Comparison of ENCODE assay signal across 8 cellular contexts in genomic region chr7:143003393-143004051, GRCh38. TPM values are rescaled to one million over a fixed set of nuclear protein-coding genes. Genes with fewer than 3 reads are reported as not detected.
A peak's percentile ranks its signal among the peaks of the same experiment; 100 is the strongest.
DNase-seq lines count a peak whose midpoint lies in the region; ATAC-seq and TF ChIP-seq lines count a peak whose summit lies in the region.

No MANE protein-coding gene starts in this region.

- no peaks in the 10 kb centered on the region for H3K36me3 ChIP-seq in MM.1S (replicated peaks; ENCODE audit: insufficient read depth, low read length)
- H3K36me3 ChIP-seq in mesenchymal stem cell (ENCODE audit: control insufficient read depth in 1 of 2, insufficient read depth in 2 of 2, low read depth in 1 of 2, low read length in 2 of 2) = no peaks in the 10 kb centered on the region
- no peaks in the 10 kb centered on the region for H3K36me3 ChIP-seq in thyroid gland

- H3K27ac ChIP-seq in MM.1S (ENCODE audit: low read length) (no peak overlapping the region), dorsolateral prefrontal cortex (peak overlapping the region in 41 of 59 donors; percentile 3 to 89 (median 64)), mesenchymal stem cell (ENCODE audit: low read length, poor library complexity, severe bottlenecking) (no peak overlapping the region), thyroid gland (no peak overlapping the region)

- 24% methylated on average over 1 of the region's 6 CpGs for WGBS in mesenchymal stem cell
- 35 to 44% methylated on average over 6 of the region's 6 CpGs for WGBS in thyroid gland, 2 donors

- no peak overlapping the region for H2BK5ac ChIP-seq in mesenchymal stem cell (ENCODE audit: low read depth, low read length, poor library complexity, severe bottlenecking)

- TF ChIP-seq POLR2A in thyroid gland (IDR thresholded peaks at IDR 0.05) = no peak

- no peaks in the 10 kb centered on the region for H3K79me2 ChIP-seq in MM.1S (ENCODE audit: low read length)

- peak overlapping the region; percentile 50 for H3K4me3 ChIP-seq in MM.1S (ENCODE audit: low read length)
- peak overlapping the region in 36 of 59 donors; percentile 11 to 48 (median 34) for H3K4me3 ChIP-seq in dorsolateral prefrontal cortex
- H3K4me3 ChIP-seq in mesenchymal stem cell (ENCODE audit: insufficient read depth in 1 of 2, low read depth in 1 of 2, low read length in 2 of 2) = peak overlapping the region in 1 of 2 experiments; percentile 69
- peak overlapping the region in 1 of 3 donors; percentile 11 for H3K4me3 ChIP-seq in thyroid gland (replicated peaks in 1 of 3)

- H2AFZ ChIP-seq in MM.1S (ENCODE audit: low read length) (peak overlapping the region; percentile 89), mesenchymal stem cell (ENCODE audit: low read depth, low read length) (no peak overlapping the region)

- H3K27me3 ChIP-seq in MM.1S (replicated peaks; ENCODE audit: insufficient read depth, low read length) = no peaks in the 10 kb centered on the region
- H3K27me3 ChIP-seq in dorsolateral prefrontal cortex = no peaks in the 10 kb centered on the region
- peaks cover 0 to 9% of the 10 kb centered on the region in 2 experiments for H3K27me3 ChIP-seq in mesenchymal stem cell (ENCODE audit: control insufficient read depth in 1 of 2, insufficient read depth in 1 of 2, low read length in 2 of 2)
- H3K27me3 ChIP-seq in thyroid gland = no peaks in the 10 kb centered on the region

- H4K20me1 ChIP-seq in MM.1S (ENCODE audit: insufficient read depth, low read length) = no peaks in the 10 kb centered on the region

- peak overlapping the region; percentile 28 for H4K8ac ChIP-seq in mesenchymal stem cell (ENCODE audit: low read length)

- no peak overlapping the region for H2BK120ac ChIP-seq in mesenchymal stem cell (ENCODE audit: low read depth, low read length)

- intact Hi-C loops in dorsolateral prefrontal cortex (cut with DNase I) (loop anchor here in 1 of 2 donors (1.0 to 10.0 kb wide), 3 partner anchors 149 to 369 kb away; no protein-coding TSS in a partner anchor), thyroid gland (cut with DNase I) (loop anchor here (10.0 kb wide), 2 partner anchors 119 to 149 kb away; partner anchors contain the start of genes EPHB6 and TRPV6)

- no peak overlapping the region for H4K91ac ChIP-seq in mesenchymal stem cell (ENCODE audit: low read length)

- H3K4me1 ChIP-seq in MM.1S (ENCODE audit: low read length) = peaks cover 5% of the 10 kb centered on the region
- H3K4me1 ChIP-seq in mesenchymal stem cell (ENCODE audit: control insufficient read depth, insufficient read depth, low read depth, low read length) = no peaks in the 10 kb centered on the region
- H3K4me1 ChIP-seq in thyroid gland = peaks cover 0 to 7% of the 10 kb centered on the region in 2 donors

- DNase-seq in DMS153 treated with DMSO at 0.1 percent for 48 hours (lab: John Stamatoyannopoulos, UW; ENCODE audit: unreplicated experiment) = peak; percentile 5
- no peak for DNase-seq in DMS153 (lab: John Stamatoyannopoulos, UW)
- DNase-seq in MM.1S = peak; percentile 77
- peak; percentile 10 for DNase-seq in T-helper 9 cell
- no peak for DNase-seq in dorsolateral prefrontal cortex
- peak; percentile 40 for DNase-seq in mesenchymal stem cell
- DNase-seq in thyroid gland = no peak

- H2BK12ac ChIP-seq in mesenchymal stem cell (ENCODE audit: low read length in 2 of 2) = no peak overlapping the region

- TF ChIP-seq CTCF in MM.1S (IDR thresholded peaks at IDR 0.05; ENCODE audit: low read length) = peak; percentile 96
- peak; percentile 61 to 87 (median 78) for TF ChIP-seq CTCF in dorsolateral prefrontal cortex (IDR thresholded peaks at IDR 0.05 in 54 of 56, conservative IDR thresholded peaks at IDR 0.05 in 2 of 56; ENCODE audit: low read depth in 1 of 56, partially characterized antibody in 56 of 56)
- peak; percentile 44 to 82 (median 70) for TF ChIP-seq CTCF in thyroid gland (IDR thresholded peaks at IDR 0.05)

- no peaks in the 10 kb centered on the region for H3F3A ChIP-seq in MM.1S (ENCODE audit: insufficient read depth, low read length)

- H3K14ac ChIP-seq in mesenchymal stem cell (ENCODE audit: low read length in 2 of 2) = no peak overlapping the region

- peak; percentile 66 for ATAC-seq in GM21619 (IDR thresholded peaks at IDR 0.05; ENCODE audit: unreplicated experiment)

- no peak overlapping the region for H3K23ac ChIP-seq in mesenchymal stem cell (ENCODE audit: low read length in 2 of 2)

- H2AK5ac ChIP-seq in mesenchymal stem cell (ENCODE audit: low read length, severe bottlenecking) = no peak overlapping the region

- no peak overlapping the region for H3K4ac ChIP-seq in mesenchymal stem cell (ENCODE audit: low read depth in 1 of 2, low read length in 2 of 2)

- no peaks in the 10 kb centered on the region for H3K9me2 ChIP-seq in MM.1S (replicated peaks; ENCODE audit: insufficient read depth, low read length)

- H3K9me3 ChIP-seq in MM.1S (replicated peaks; ENCODE audit: insufficient read depth, low read length) = no peaks in the 10 kb centered on the region
- H3K9me3 ChIP-seq in mesenchymal stem cell (ENCODE audit: control insufficient read depth, low read length) = no peaks in the 10 kb centered on the region
- H3K9me3 ChIP-seq in thyroid gland = no peaks in the 10 kb centered on the region

- H3K18ac ChIP-seq in mesenchymal stem cell (ENCODE audit: low read depth in 1 of 2, low read length in 2 of 2) = no peak overlapping the region

- no peak overlapping the region for H2BK15ac ChIP-seq in mesenchymal stem cell (ENCODE audit: low read depth, poor library complexity, severe bottlenecking)

- no peaks in the 10 kb centered on the region for H3K79me1 ChIP-seq in mesenchymal stem cell (replicated peaks; ENCODE audit: low read length, poor library complexity, severe bottlenecking)

- H3K9ac ChIP-seq in MM.1S (ENCODE audit: low read length) = peak overlapping the region; percentile 14; the same call in 1 of the 2 replicates
- H3K9ac ChIP-seq in mesenchymal stem cell (ENCODE audit: low read length) = peak overlapping the region; percentile 62

- H3K4me2 ChIP-seq in MM.1S (ENCODE audit: low read depth, low read length) (peak overlapping the region; percentile 79), mesenchymal stem cell (ENCODE audit: low read length, poor library complexity, severe bottlenecking) (peak overlapping the region; percentile 50)

RNA-seq across cellular contexts. Expression of gene OR9A2, which starts 23.4 kb away (rescaled TPM):
- total RNA-seq in dorsolateral prefrontal cortex = 10 to 100 TPM in 1 of 120 experiments, 1 to 10 TPM in 92, under 1 TPM in 18, not detected in 9; 0.47 to 26.1 (median 2.3) TPM
- not detected for polyA plus RNA-seq in mesenchymal stem cell (2013, experiment 1 of 2)
- polyA plus RNA-seq in mesenchymal stem cell (2013, experiment 2 of 2) = not detected
- total RNA-seq in thyroid gland = 1 to 10 TPM in 1 of 4 donors, not detected in 3; 1.2 TPM

RNA-seq across cellular contexts. Expression of gene KEL, which starts 41.4 kb away (rescaled TPM):
- total RNA-seq in dorsolateral prefrontal cortex = 10 to 100 TPM in 46 of 120 experiments, 1 to 10 TPM in 73, under 1 TPM in 1; 0.75 to 50.5 (median 8.3) TPM
- polyA plus RNA-seq in mesenchymal stem cell (2013, experiment 1 of 2) = 0.04 TPM
- polyA plus RNA-seq in mesenchymal stem cell (2013, experiment 2 of 2) = not detected
- total RNA-seq in thyroid gland = 1 to 10 TPM in 1 of 4 donors, under 1 TPM in 3; 0.29 to 2.0 (median 0.49) TPM

RNA-seq across cellular contexts. Expression of gene OR6V1, which starts 48.6 kb away (rescaled TPM):
- not detected for total RNA-seq in dorsolateral prefrontal cortex
- polyA plus RNA-seq in mesenchymal stem cell (2013, experiment 1 of 2) = not detected
- not detected for polyA plus RNA-seq in mesenchymal stem cell (2013, experiment 2 of 2)
- total RNA-seq in thyroid gland = not detected

Comparison
In these comparisons a context has a peak if more than half of its experiments do, and no peak if none do; other contexts are left out.
1. DNase-seq: peak in DMS153 treated with DMSO at 0.1 percent for 48 hours (single experiment), MM.1S (single experiment), T-helper 9 cell (single experiment) and mesenchymal stem cell (single experiment); none in DMS153 (single experiment), dorsolateral prefrontal cortex (0 of 10) and thyroid gland (0 of 2).
2. H3K27ac ChIP-seq: peak in dorsolateral prefrontal cortex (41 of 59); none in MM.1S (single experiment), mesenchymal stem cell (single experiment) and thyroid gland (0 of 3).
3. Peak in every context shown above with its lines, with median percentiles within 50 percentile points of each other: CTCF ChIP-seq.